ENCODE assay signal across 8 cellular contexts in the genomic region with DNA sequence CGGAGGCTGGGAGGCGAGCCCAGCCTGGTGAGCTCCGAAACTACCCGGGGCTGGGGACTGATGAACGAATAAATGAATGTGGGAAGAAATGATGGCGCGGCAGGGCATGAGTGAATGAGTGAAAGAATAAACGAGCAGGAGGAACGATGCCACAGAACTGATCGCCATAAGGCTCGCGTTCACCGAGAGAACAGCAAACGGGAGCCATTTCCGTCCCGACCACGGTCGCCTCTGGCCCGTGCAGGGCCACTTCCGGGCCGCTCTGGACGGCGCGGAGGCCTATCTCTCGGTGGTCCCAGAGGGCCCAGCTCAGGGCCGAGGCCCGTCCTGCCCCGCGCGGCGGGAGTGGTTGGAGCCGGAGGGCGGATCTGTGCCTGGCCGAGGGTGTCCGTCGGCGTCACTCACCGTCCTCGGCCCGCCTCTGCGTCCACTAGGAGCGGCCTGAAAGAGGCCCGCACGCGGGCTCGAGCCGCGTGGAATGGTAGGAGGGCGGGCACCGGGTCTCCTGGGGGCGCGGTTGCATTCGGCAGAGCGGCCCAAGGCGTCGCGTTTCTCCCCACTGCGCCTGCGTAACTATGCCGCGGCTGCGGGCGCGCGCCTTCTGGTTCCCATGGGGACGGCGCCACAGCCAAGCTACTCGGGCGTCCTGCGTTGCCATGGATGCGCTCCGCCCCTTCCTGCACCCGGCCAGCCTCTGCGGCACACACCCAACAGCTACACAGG. TPM values are rescaled to one million over a fixed set of nuclear protein-coding genes. Genes with fewer than 3 reads are reported as not detected.
DNase-seq lines count a peak whose midpoint lies in the region; ATAC-seq and TF ChIP-seq lines count a peak whose summit lies in the region.

A gene (minus strand): TSS at position 480 of the 723 bp plus-strand sequence. CDS start 5,116 bp downstream, outside the sequence.

- TF ChIP-seq CTCF in CD14-positive monocyte (IDR thresholded peaks at IDR 0.05) = no peak
- TF ChIP-seq CTCF in dorsolateral prefrontal cortex (IDR thresholded peaks at IDR 0.05 in 54 of 56, conservative IDR thresholded peaks at IDR 0.05 in 2 of 56; ENCODE audit: low read depth in 1 of 56, partially characterized antibody in 56 of 56) = peak in 48 of 56 donors; percentile 22 to 70 (median 52)
- TF ChIP-seq CTCF in right lobe of liver (IDR thresholded peaks at IDR 0.05) = no peak

- ATAC-seq in GM19395 (IDR thresholded peaks at IDR 0.05; ENCODE audit: unreplicated experiment) (peak; percentile 89), HG03558 (IDR thresholded peaks at IDR 0.05; ENCODE audit: extremely low read depth, unreplicated experiment) (peak; percentile 53), right lobe of liver (peak; percentile 92 to 95 (median 94))

- WGBS in right lobe of liver (ENCODE audit: insufficient coverage, low coverage, low lambda C conversion rate, missing lambda C conversion rate) = 0% methylated on average over 13 of the region's 74 CpGs

- H3K4me1 ChIP-seq in right lobe of liver = no peaks in the 10 kb centered on the region

- H3K27me3 ChIP-seq in dorsolateral prefrontal cortex (no peaks in the 10 kb centered on the region), right lobe of liver (no peaks in the 10 kb centered on the region)

- H3K36me3 Mint-ChIP-seq in CD14-positive monocyte = no peaks in the 10 kb centered on the region

- H3K4me1 Mint-ChIP-seq in CD14-positive monocyte = peaks cover 22% of the 10 kb centered on the region

- H3K27ac Mint-ChIP-seq in CD14-positive monocyte = peak within 1 kb of the TSS; percentile 88 to 95 (median 95)

- H3K27ac ChIP-seq in dorsolateral prefrontal cortex = peak within 1 kb of the TSS; percentile 51 to 98 (median 92)
- H3K27ac ChIP-seq in right lobe of liver = peak within 1 kb of the TSS; percentile 81 to 90 (median 88)

- H3K9me3 Mint-ChIP-seq in CD14-positive monocyte = peaks cover 0 to 4% (median 0%) of the 10 kb centered on the region in 7 donors

- DNase-seq in CD14-positive monocyte (ENCODE audit: low spot score) (peak; percentile 91), NCI-H748 (lab: John Stamatoyannopoulos, UW; ENCODE audit: unreplicated experiment) (peak; percentile 99), dorsolateral prefrontal cortex (peak; percentile 94 to 98 (median 97)), right lobe of liver (peak; percentile 98 to 99 (median 99))
- peak; percentile 90 to 94 for DNase-seq in activated CD4-positive, alpha-beta T cell treated with anti-CD3 and anti-CD28 coated beads, Interleukin-2, amount 50 U/mL, for 24 hours (ENCODE audit: low read depth in 1 of 2, low spot score in 1 of 2)
- DNase-seq in stimulated activated CD4-positive, alpha-beta T cell treated with anti-CD3 and anti-CD28 coated beads, Interleukin-4, amount 100 ng/mL, for 24 hours = peak; percentile 96

- no peaks in the 10 kb centered on the region for H3K36me3 ChIP-seq in right lobe of liver

- TF ChIP-seq POLR2A in right lobe of liver (IDR thresholded peaks at IDR 0.05) = peak; percentile 82

- H3K4me3 ChIP-seq in dorsolateral prefrontal cortex (peak within 1 kb of the TSS; percentile 59 to 100 (median 84)), right lobe of liver (peak within 1 kb of the TSS; percentile 81 to 94 (median 83))

- H3K27me3 Mint-ChIP-seq in CD14-positive monocyte (ENCODE audit: low read depth in 3 of 3) = peaks cover 2 to 16% (median 7%) of the 10 kb centered on the region in 3 donors

- no peaks in the 10 kb centered on the region for H3K9me3 ChIP-seq in right lobe of liver

- intact Hi-C loops in CD14-positive monocyte (cut with micrococcal nuclease) (no loop called here), dorsolateral prefrontal cortex (cut with DNase I) (loop anchor here (1.0 kb wide), 2 partner anchors 32 to 35 kb away; no protein-coding TSS in a partner anchor), right lobe of liver (cut with DNase I) (no loop called here)

- peak within 1 kb of the TSS; percentile 95 to 100 for H3K4me3 Mint-ChIP-seq in CD14-positive monocyte

RNA-seq across cellular contexts. Expression of the gene that starts here (rescaled TPM):
- under 1 TPM; 0.28 to 0.41 TPM for polyA plus RNA-seq in CD14-positive monocyte
- 1 to 10 TPM; 1.3 to 6.9 (median 3.7) TPM for total RNA-seq in dorsolateral prefrontal cortex
- 1 to 10 TPM in 5 of 6 experiments, under 1 TPM in 1; 0.73 to 3.1 (median 1.7) TPM for total RNA-seq in right lobe of liver

Comparison
In these comparisons a context has a peak if more than half of its experiments do, and no peak if none do; other contexts are left out.
1. Peak in every context shown above with its lines: DNase-seq, ATAC-seq, H3K4me3 ChIP-seq and H3K27ac ChIP-seq.
2. Peak in DNase-seq in CD14-positive monocyte; RNA of the gene not detected or under 1 TPM.
3. CTCF ChIP-seq: peak in dorsolateral prefrontal cortex (48 of 56); none in CD14-positive monocyte (single experiment) and right lobe of liver (0 of 4).
4. intact Hi-C loops: an anchor here in dorsolateral prefrontal cortex (1.0 kb wide); none called in CD14-positive monocyte and right lobe of liver.